In the genomic region with DNA sequence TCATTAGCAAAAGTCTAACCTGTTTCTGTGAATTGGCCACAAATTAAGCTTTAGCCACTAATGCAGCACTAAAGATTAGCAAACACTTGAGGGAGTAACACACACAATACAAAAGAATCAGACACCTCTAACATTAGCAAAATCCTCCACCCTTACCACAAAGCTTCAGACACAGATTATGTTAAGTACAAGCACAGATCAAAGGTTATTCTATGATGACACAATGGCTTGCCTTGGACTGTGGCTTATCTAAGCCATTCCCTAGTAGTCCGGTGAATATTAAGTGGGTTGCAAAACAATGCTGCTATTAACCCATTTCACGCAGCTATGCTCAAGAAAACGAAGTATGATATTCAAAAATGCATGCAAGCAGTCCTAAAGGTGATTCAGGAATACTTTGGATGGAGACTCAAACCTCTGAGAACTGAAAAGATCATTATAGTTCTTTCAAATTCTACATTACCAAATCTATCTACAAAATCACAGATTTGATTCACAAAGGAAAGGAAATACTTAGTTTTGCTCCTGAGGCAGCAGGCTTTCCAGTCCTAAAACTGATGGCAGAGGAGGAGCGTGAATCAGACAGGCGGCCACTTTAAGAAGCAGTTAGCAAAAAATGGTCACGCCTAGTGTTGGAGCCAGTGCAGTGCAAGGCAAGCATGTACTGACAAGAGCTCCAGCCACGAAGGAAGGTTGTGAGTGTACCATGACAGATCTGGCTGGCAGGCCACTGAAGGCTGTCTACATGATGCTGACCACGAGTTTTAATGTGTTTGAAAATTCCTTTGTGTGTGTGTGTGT, we compare ENCODE assay signal across 10 cellular contexts.
DNase-seq lines count a peak whose midpoint lies in the region; ATAC-seq and TF ChIP-seq lines count a peak whose summit lies in the region.
"Had no signal": no experiment of that assay in that cellular context is flagged by ENCODE, and none has a peak within 500 bp of the region (broad histone marks: within the 10 kb centered on the region; RNA-seq: fewer than 3 reads in every experiment).

No MANE protein-coding gene starts in this region.

- H3K9me3 ChIP-seq in ascending aorta = no peaks in the 10 kb centered on the region

- H3K79me2 ChIP-seq in KMS-11 (ENCODE audit: insufficient read depth, low read depth) = no peaks in the 10 kb centered on the region

- H3K27me3 Mint-ChIP-seq in activated naive CD4-positive, alpha-beta T cell treated with anti-CD3 and anti-CD28 coated beads, Interleukin-2, amount 10 ng/mL, durations not matched to agents 7 days and 5 days = no peaks in the 10 kb centered on the region
- H3K27me3 Mint-ChIP-seq: dendritic cell treated with granulocyte-macrophage colony-stimulating factor and Interleukin-4, amounts not matched to agents 40 ng/mL and 50 ng/mL, for 4 days had no signal

- TF ChIP-seq CTCF in KMS-11 (conservative IDR thresholded peaks at IDR 0.05; ENCODE audit: low read depth, low read length) (no peak), ascending aorta (IDR thresholded peaks at IDR 0.05) (peak in 2 of 3 experiments; percentile 13 to 20)

- H2AFZ ChIP-seq in KMS-11 (ENCODE audit: low read depth) = no peak overlapping the region

- H3K4me3 ChIP-seq in KMS-11 (IDR thresholded peaks at IDR 0.05; ENCODE audit: insufficient read depth, low read depth, low read length) = no peak overlapping the region
- no peak overlapping the region for H3K4me3 ChIP-seq in ascending aorta

- no peaks in the 10 kb centered on the region for H3K27me3 ChIP-seq in KMS-11 (ENCODE audit: insufficient read depth, low read depth)
- H3K27me3 ChIP-seq in ascending aorta = no peaks in the 10 kb centered on the region

- CTCF ChIA-PET in activated naive CD4-positive, alpha-beta T cell treated with anti-CD3 and anti-CD28 coated beads, Interleukin-2, amount 10 ng/mL, durations not matched to agents 7 days and 5 days (lab: Charles Lee) = no interaction called here

- H3K4me1 ChIP-seq in KMS-11 (ENCODE audit: low read depth, poor library complexity, severe bottlenecking) = peaks cover 86% of the 10 kb centered on the region
- H3K4me1 ChIP-seq in ascending aorta = peaks cover 0 to 7% of the 10 kb centered on the region in 2 donors

- H3K4me1 Mint-ChIP-seq in activated naive CD4-positive, alpha-beta T cell treated with anti-CD3 and anti-CD28 coated beads, Interleukin-2, amount 10 ng/mL, durations not matched to agents 7 days and 5 days = peaks cover 5% of the 10 kb centered on the region

- no peak for ATAC-seq in HG02852 (IDR thresholded peaks at IDR 0.05; ENCODE audit: unreplicated experiment)
- no peak for ATAC-seq in GM18868 (IDR thresholded peaks at IDR 0.05; ENCODE audit: unreplicated experiment)

- H4K20me1 ChIP-seq in KMS-11 (ENCODE audit: insufficient read depth) = no peaks in the 10 kb centered on the region

- intact Hi-C loops in ascending aorta (cut with DNase I) = no loop called here

- DNase-seq in AG08396 (ENCODE audit: low spot score) (peak; percentile 37), ascending aorta (ENCODE audit: low spot score in 2 of 2) (no peak), kidney tubule cell (ENCODE audit: low spot score) (peak; percentile 64), NCI-H187 treated with DMSO at 0.1 percent for 48 hours (lab: John Stamatoyannopoulos, UW) (no peak)
- DNase-seq in activated naive CD4-positive, alpha-beta T cell treated with anti-CD3 and anti-CD28 coated beads, Interleukin-2, amount 10 ng/mL, durations not matched to agents 7 days and 5 days = no peak

- H3K27ac Mint-ChIP-seq in activated naive CD4-positive, alpha-beta T cell treated with anti-CD3 and anti-CD28 coated beads, Interleukin-2, amount 10 ng/mL, durations not matched to agents 7 days and 5 days = no peak overlapping the region
- H3K27ac Mint-ChIP-seq: dendritic cell treated with granulocyte-macrophage colony-stimulating factor and Interleukin-4, amounts not matched to agents 40 ng/mL and 50 ng/mL, for 4 days had no signal

- H3K9ac ChIP-seq in KMS-11 = no peak overlapping the region

- H3K36me3 ChIP-seq in KMS-11 (ENCODE audit: insufficient read depth) = no peaks in the 10 kb centered on the region
- H3K36me3 ChIP-seq in ascending aorta = peaks cover 0 to 4% of the 10 kb centered on the region in 2 donors

- peak overlapping the region; percentile 83; the same call in 1 of the 2 replicates for H3K4me2 ChIP-seq in KMS-11

- H3K36me3 Mint-ChIP-seq in activated naive CD4-positive, alpha-beta T cell treated with anti-CD3 and anti-CD28 coated beads, Interleukin-2, amount 10 ng/mL, durations not matched to agents 7 days and 5 days = peaks cover 7% of the 10 kb centered on the region

- H3K27ac ChIP-seq in KMS-11 = peak overlapping the region; percentile 34; the same call in 1 of the 2 replicates
- H3K27ac ChIP-seq in ascending aorta = no peak overlapping the region

- H3K4me3 Mint-ChIP-seq in activated naive CD4-positive, alpha-beta T cell treated with anti-CD3 and anti-CD28 coated beads, Interleukin-2, amount 10 ng/mL, durations not matched to agents 7 days and 5 days = no peak overlapping the region
- H3K4me3 Mint-ChIP-seq: dendritic cell treated with granulocyte-macrophage colony-stimulating factor and Interleukin-4, amounts not matched to agents 40 ng/mL and 50 ng/mL, for 4 days; nephron had no signal

- no peaks in the 10 kb centered on the region for H3K9me3 Mint-ChIP-seq in activated naive CD4-positive, alpha-beta T cell treated with anti-CD3 and anti-CD28 coated beads, Interleukin-2, amount 10 ng/mL, durations not matched to agents 7 days and 5 days
- H3K9me3 Mint-ChIP-seq: dendritic cell treated with granulocyte-macrophage colony-stimulating factor and Interleukin-4, amounts not matched to agents 40 ng/mL and 50 ng/mL, for 4 days; nephron had no signal

Comparison
In these comparisons a context has a peak if more than half of its experiments do, and no peak if none do; other contexts are left out.
1. DNase-seq: peak in AG08396 (single experiment) and kidney tubule cell (single experiment); none in ascending aorta (0 of 2), activated naive CD4-positive, alpha-beta T cell treated with anti-CD3 and anti-CD28 coated beads, Interleukin-2, amount 10 ng/mL, durations not matched to agents 7 days and 5 days (single experiment) and NCI-H187 treated with DMSO at 0.1 percent for 48 hours (single experiment).